In genomic region chr10:70341791-70342415, GRCh38 we compare ENCODE assay signal across 14 cellular contexts. TPM values are rescaled to one million over a fixed set of nuclear protein-coding genes. Genes with fewer than 3 reads are reported as not detected.
"Had no signal": no experiment of that assay in that cellular context is flagged by ENCODE, and none has a peak within 500 bp of the region (broad histone marks: within the 10 kb centered on the region; RNA-seq: fewer than 3 reads in every experiment).

No MANE protein-coding gene starts in this region.

RNA-seq across cellular contexts. Expression of gene NPFFR1, which starts 58.1 kb away (rescaled TPM):
- total RNA-seq: activated CD4-positive, alpha-beta T cell treated with anti-CD3 and anti-CD28 coated beads for 36 hours; activated CD4-positive, alpha-beta T cell treated with anti-CD3 and anti-CD28 coated beads, Interleukin-2, amount 10 ng/mL, durations not matched to agents 24 days and 14 days; activated CD8-positive, alpha-beta memory T cell treated with anti-CD3 and anti-CD28 coated beads for 36 hours; activated CD8-positive, alpha-beta memory T cell treated with anti-CD3 and anti-CD28 coated beads, Interleukin-2, amount 10 ng/mL, durations not matched to agents 7 days and 5 days; activated CD8-positive, alpha-beta T cell treated with anti-CD3 and anti-CD28 coated beads, Interleukin-2, amount 10 ng/mL, durations not matched to agents 7 days and 5 days; activated naive CD4-positive, alpha-beta T cell treated with anti-CD3 and anti-CD28 coated beads for 36 hours; activated naive CD8-positive, alpha-beta T cell treated with anti-CD3 and anti-CD28 coated beads for 36 hours; activated T-helper 1 cell treated with anti-CD3 and anti-CD28 coated beads, Interleukin-12 subunit alpha, Interleukin-12 subunit beta, Interleukin-2, Interleukin-4 antibody, amounts not matched to agents 30 ng/mL and 10 ng/mL and 1 ng/mL, durations not matched to agents 14 hours and 24 hours and 36 hours; activated T-helper 2 cell treated with anti-CD3 and anti-CD28 coated beads, Interferon-gamma antibody, Interleukin-2, Interleukin-4, amounts not matched to agents 10 μg/mL and 5 μg/mL and 100 μg/mL, durations not matched to agents 14 hours and 24 hours and 36 hours; body of pancreas; cardiac muscle cell; fibroblast of lung; fibroblast of villous mesenchyme; T-helper 1 cell treated with Interleukin-12 subunit alpha and Interleukin-12 subunit beta and Interleukin-4 antibody, amounts not matched to agents 30 ng/mL and 1 ng/mL, for 36 hours had no signal
- polyA plus RNA-seq: cardiac muscle cell, fibroblast of lung had no signal
